25 cellular contexts compared by ENCODE assay signal in genomic region chr16:85590506-85590832, GRCh38.
"Had no signal": no experiment of that assay in that cellular context is flagged by ENCODE, and none has a peak within 500 bp of the region (broad histone marks: within the 10 kb centered on the region; RNA-seq: fewer than 3 reads in every experiment).

No MANE protein-coding gene starts in this region.

- H3K27ac ChIP-seq: adrenal gland, body of pancreas, breast epithelium, SJSA1 had no signal

- H3K4me2 ChIP-seq: SK-N-SH had no signal

- H3K9me3 ChIP-seq: adrenal gland, body of pancreas, breast epithelium, SK-N-SH had no signal

- FAIRE-seq: TTC549 had no signal

- DNase-seq: activated CD4-positive, alpha-beta T cell treated with anti-CD3 and anti-CD28 coated beads, Interleukin-2, amount 10 ng/mL, durations not matched to agents 24 days and 14 days; activated CD4-positive, alpha-beta T cell treated with anti-CD3 and anti-CD28 coated beads, Interleukin-2, amount 50 U/mL, for 4 hours; activated CD8-positive, alpha-beta T cell treated with anti-CD3 and anti-CD28 coated beads for 36 hours; activated gamma-delta T cell; activated naive CD4-positive, alpha-beta T cell treated with anti-CD3 and anti-CD28 coated beads for 36 hours; activated T-cell treated with anti-CD3 and anti-CD28 coated beads, Interleukin-2, amount 50 U/mL, for 24 hours; adrenal gland; body of pancreas; caudate nucleus; cerebellar nuclear complex; MM.1S; MV-4-11; NCI-H1092; NCI-H1436 treated with DMSO at 0.1 percent for 48 hours; NCI-H1694 treated with DMSO at 0.1 percent for 48 hours; NCI-H2029; NCI-H345; NCI-H524 treated with DMSO at 0.1 percent for 48 hours; SHP77 treated with DMSO at 0.1 percent for 48 hours; SK-N-SH had no signal

- H3K4me3 ChIP-seq: adrenal gland, body of pancreas, breast epithelium, SJSA1 had no signal

- ATAC-seq: activated CD8-positive, alpha-beta T cell treated with anti-CD3 and anti-CD28 coated beads for 36 hours; activated naive CD4-positive, alpha-beta T cell treated with anti-CD3 and anti-CD28 coated beads, Interleukin-2, amount 50 U/mL, for 72 hours; body of pancreas; Panc1 had no signal

- H3K36me3 ChIP-seq: adrenal gland, breast epithelium, SJSA1 had no signal

- H3K27me3 ChIP-seq: adrenal gland, body of pancreas, breast epithelium, SJSA1 had no signal

- H3K9ac ChIP-seq: SK-N-SH had no signal
